ENCODE assay signal across 3 cellular contexts in genomic region chr7:91731962-91732361, GRCh38.
"Had no signal": no experiment of that assay in that cellular context is flagged by ENCODE, and none has a peak within 500 bp of the region (broad histone marks: within the 10 kb centered on the region; RNA-seq: fewer than 3 reads in every experiment).

No MANE protein-coding gene starts in this region.

- DNase-seq: GDM1, GF-D8 had no signal

- ATAC-seq: GM12878 had no signal

- H3K4me3 ChIP-seq: GM12878 had no signal
